1 cellular context compared by ENCODE assay signal in the genomic region with DNA sequence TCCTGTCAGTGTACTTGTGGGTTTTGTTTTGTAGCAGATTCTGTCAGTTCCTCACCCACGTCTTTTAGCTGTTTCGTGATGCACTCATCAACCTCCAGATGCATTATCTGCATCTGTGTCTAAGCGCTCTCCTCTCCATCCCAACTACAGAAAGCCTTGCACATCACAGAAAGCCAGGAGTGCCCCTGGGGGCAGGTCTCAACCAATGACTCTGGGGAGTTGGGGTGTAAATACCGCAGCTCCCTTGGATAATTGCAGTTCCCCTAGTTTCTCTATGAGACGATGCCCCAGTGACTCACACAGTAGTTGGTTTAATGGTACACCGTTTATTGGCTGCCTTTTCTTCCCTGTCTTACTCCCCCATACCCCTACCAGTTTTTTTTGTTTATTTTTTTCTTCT.
TF ChIP-seq lines count a peak whose summit lies in the region.

No MANE protein-coding gene starts in this region.

TF ChIP-seq in GM12878, 131 proteins besides CTCF, POLR2A, EP300 and RAD21 (continued from another document):
- TF ChIP-seq, protein P1, sequence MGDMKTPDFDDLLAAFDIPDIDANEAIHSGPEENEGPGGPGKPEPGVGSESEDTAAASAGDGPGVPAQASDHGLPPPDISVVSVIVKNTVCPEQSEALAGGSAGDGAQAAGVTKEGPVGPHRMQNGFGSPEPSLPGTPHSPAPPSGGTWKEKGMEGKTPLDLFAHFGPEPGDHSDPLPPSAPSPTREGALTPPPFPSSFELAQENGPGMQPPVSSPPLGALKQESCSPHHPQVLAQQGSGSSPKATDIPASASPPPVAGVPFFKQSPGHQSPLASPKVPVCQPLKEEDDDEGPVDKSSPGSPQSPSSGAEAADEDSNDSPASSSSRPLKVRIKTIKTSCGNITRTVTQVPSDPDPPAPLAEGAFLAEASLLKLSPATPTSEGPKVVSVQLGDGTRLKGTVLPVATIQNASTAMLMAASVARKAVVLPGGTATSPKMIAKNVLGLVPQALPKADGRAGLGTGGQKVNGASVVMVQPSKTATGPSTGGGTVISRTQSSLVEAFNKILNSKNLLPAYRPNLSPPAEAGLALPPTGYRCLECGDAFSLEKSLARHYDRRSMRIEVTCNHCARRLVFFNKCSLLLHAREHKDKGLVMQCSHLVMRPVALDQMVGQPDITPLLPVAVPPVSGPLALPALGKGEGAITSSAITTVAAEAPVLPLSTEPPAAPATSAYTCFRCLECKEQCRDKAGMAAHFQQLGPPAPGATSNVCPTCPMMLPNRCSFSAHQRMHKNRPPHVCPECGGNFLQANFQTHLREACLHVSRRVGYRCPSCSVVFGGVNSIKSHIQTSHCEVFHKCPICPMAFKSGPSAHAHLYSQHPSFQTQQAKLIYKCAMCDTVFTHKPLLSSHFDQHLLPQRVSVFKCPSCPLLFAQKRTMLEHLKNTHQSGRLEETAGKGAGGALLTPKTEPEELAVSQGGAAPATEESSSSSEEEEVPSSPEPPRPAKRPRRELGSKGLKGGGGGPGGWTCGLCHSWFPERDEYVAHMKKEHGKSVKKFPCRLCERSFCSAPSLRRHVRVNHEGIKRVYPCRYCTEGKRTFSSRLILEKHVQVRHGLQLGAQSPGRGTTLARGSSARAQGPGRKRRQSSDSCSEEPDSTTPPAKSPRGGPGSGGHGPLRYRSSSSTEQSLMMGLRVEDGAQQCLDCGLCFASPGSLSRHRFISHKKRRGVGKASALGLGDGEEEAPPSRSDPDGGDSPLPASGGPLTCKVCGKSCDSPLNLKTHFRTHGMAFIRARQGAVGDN (IDR thresholded peaks at IDR 0.05), result no peak
- TF ChIP-seq SP1 (IDR thresholded peaks at IDR 0.05; ENCODE audit: low read depth, low read length) (no peak), TCF3 (IDR thresholded peaks at IDR 0.05; ENCODE audit: borderline replicate concordance, insufficient read depth, low read depth, low read length) (no peak), RB1 (IDR thresholded peaks at IDR 0.05; ENCODE audit: borderline replicate concordance) (no peak), IKZF1 (conservative IDR thresholded peaks at IDR 0.05) (peak; percentile 40; the same call in 1 of the 2 replicates), SREBF1 (IDR thresholded peaks at IDR 0.05; ENCODE audit: low read length) (no peak), ZNF207 (IDR thresholded peaks at IDR 0.05; ENCODE audit: borderline replicate concordance) (no peak), IKZF2 (IDR thresholded peaks at IDR 0.05) (0 out of 4 replicates have a peak, but pooled peaks of 1 of the 2 experiments have one; percentile 26), RUNX3 (IDR thresholded peaks at IDR 0.05; ENCODE audit: low read length) (peak; percentile 17; the same call in 1 of the 2 replicates), ZNF384 (IDR thresholded peaks at IDR 0.05; ENCODE audit: borderline replicate concordance, low read depth, low read length) (no peak), TBL1XR1 (IDR thresholded peaks at IDR 0.05; ENCODE audit: low read depth, low read length) (no peak), TAF1 (IDR thresholded peaks at IDR 0.05; ENCODE audit: borderline replicate concordance, low read depth, low read length) (no peak), POLR2AphosphoS5 (IDR thresholded peaks at IDR 0.05; ENCODE audit: low read length) (no peak)
- TF ChIP-seq, protein P2, sequence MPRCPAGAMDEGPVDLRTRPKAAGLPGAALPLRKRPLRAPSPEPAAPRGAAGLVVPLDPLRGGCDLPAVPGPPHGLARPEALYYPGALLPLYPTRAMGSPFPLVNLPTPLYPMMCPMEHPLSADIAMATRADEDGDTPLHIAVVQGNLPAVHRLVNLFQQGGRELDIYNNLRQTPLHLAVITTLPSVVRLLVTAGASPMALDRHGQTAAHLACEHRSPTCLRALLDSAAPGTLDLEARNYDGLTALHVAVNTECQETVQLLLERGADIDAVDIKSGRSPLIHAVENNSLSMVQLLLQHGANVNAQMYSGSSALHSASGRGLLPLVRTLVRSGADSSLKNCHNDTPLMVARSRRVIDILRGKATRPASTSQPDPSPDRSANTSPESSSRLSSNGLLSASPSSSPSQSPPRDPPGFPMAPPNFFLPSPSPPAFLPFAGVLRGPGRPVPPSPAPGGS (IDR thresholded peaks at IDR 0.05; ENCODE audit: borderline replicate concordance, insufficient read depth, low read depth, low read length, poor library complexity, severe bottlenecking), result no peak
- TF ChIP-seq, protein P3, sequence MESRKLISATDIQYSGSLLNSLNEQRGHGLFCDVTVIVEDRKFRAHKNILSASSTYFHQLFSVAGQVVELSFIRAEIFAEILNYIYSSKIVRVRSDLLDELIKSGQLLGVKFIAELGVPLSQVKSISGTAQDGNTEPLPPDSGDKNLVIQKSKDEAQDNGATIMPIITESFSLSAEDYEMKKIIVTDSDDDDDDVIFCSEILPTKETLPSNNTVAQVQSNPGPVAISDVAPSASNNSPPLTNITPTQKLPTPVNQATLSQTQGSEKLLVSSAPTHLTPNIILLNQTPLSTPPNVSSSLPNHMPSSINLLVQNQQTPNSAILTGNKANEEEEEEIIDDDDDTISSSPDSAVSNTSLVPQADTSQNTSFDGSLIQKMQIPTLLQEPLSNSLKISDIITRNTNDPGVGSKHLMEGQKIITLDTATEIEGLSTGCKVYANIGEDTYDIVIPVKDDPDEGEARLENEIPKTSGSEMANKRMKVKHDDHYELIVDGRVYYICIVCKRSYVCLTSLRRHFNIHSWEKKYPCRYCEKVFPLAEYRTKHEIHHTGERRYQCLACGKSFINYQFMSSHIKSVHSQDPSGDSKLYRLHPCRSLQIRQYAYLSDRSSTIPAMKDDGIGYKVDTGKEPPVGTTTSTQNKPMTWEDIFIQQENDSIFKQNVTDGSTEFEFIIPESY (IDR thresholded peaks at IDR 0.05), result no peak
- TF ChIP-seq, protein P4, sequence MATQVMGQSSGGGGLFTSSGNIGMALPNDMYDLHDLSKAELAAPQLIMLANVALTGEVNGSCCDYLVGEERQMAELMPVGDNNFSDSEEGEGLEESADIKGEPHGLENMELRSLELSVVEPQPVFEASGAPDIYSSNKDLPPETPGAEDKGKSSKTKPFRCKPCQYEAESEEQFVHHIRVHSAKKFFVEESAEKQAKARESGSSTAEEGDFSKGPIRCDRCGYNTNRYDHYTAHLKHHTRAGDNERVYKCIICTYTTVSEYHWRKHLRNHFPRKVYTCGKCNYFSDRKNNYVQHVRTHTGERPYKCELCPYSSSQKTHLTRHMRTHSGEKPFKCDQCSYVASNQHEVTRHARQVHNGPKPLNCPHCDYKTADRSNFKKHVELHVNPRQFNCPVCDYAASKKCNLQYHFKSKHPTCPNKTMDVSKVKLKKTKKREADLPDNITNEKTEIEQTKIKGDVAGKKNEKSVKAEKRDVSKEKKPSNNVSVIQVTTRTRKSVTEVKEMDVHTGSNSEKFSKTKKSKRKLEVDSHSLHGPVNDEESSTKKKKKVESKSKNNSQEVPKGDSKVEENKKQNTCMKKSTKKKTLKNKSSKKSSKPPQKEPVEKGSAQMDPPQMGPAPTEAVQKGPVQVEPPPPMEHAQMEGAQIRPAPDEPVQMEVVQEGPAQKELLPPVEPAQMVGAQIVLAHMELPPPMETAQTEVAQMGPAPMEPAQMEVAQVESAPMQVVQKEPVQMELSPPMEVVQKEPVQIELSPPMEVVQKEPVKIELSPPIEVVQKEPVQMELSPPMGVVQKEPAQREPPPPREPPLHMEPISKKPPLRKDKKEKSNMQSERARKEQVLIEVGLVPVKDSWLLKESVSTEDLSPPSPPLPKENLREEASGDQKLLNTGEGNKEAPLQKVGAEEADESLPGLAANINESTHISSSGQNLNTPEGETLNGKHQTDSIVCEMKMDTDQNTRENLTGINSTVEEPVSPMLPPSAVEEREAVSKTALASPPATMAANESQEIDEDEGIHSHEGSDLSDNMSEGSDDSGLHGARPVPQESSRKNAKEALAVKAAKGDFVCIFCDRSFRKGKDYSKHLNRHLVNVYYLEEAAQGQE (IDR thresholded peaks at IDR 0.05; ENCODE audit: low read depth, low read length), result no peak
